1 cellular context compared by ENCODE assay signal in the genomic region with DNA sequence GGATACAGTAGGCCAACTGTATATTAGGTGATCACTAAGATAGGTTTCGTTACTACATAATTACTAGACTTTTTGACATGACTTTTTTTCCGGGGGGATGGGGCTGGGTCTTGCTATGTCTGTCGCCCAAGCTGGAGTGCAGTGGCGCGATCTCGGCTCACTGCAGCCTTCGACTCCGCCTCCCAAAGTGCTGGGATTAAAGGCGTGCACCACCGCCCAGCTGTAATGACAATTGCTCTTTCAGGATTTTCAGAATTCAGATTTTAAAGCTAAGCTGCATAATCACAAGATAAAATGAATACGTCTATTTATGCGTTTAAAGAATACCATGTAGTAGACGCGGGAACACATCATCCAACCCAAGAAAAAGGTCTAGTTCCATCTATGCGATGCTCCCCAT.
TF ChIP-seq lines count a peak whose summit lies in the region.

No MANE protein-coding gene starts in this region.

TF ChIP-seq in WTC11, 78 proteins besides CTCF, POLR2A, EP300 and RAD21 (continued from another document):
- TF ChIP-seq, protein P1, sequence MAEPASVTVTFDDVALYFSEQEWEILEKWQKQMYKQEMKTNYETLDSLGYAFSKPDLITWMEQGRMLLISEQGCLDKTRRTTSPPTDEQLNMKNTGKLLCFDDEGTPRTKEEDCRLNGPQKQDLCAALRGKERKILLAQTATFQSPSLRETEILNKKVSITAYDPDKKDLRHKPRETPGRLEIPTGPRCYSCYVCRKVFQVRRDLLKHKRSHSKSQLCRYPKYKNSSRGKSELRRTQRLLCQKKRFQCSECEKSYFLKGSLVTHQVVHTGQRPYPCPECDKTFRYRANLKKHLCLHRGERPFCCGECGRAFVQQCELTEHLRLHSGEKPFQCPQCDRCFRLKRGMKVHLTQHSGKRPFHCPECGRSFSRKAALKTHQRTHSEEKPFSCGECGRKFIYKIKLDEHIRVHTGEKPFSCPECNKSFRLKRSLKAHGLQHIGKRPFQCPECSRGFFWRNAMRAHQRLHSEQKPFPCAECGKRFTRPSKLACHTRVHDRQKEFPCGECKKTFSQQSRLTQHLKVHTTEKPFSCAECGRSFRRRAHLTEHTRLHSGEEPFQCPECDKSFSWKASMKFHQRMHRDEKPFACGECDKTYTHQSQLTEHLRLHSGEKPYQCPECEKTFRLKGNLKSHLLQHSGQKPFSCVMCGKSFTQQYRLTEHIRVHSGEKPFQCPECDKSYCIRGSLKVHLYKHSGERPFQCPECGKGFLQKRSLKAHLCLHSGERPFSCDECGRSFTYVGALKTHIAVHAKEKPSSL (CRISPR knock-in tag; conservative IDR thresholded peaks at IDR 0.05), result no peak
- TF ChIP-seq, protein P2, sequence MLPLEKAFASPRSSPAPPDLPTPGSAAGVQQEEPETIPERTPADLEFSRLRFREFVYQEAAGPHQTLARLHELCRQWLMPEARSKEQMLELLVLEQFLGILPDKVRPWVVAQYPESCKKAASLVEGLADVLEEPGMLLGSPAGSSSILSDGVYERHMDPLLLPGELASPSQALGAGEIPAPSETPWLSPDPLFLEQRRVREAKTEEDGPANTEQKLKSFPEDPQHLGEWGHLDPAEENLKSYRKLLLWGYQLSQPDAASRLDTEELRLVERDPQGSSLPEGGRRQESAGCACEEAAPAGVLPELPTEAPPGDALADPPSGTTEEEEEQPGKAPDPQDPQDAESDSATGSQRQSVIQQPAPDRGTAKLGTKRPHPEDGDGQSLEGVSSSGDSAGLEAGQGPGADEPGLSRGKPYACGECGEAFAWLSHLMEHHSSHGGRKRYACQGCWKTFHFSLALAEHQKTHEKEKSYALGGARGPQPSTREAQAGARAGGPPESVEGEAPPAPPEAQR (CRISPR knock-in tag; IDR thresholded peaks at IDR 0.05), result no peak
- TF ChIP-seq, protein P3, sequence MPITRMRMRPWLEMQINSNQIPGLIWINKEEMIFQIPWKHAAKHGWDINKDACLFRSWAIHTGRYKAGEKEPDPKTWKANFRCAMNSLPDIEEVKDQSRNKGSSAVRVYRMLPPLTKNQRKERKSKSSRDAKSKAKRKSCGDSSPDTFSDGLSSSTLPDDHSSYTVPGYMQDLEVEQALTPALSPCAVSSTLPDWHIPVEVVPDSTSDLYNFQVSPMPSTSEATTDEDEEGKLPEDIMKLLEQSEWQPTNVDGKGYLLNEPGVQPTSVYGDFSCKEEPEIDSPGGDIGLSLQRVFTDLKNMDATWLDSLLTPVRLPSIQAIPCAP (CRISPR knock-in tag; IDR thresholded peaks at IDR 0.05), result no peak
- TF ChIP-seq, protein P4, sequence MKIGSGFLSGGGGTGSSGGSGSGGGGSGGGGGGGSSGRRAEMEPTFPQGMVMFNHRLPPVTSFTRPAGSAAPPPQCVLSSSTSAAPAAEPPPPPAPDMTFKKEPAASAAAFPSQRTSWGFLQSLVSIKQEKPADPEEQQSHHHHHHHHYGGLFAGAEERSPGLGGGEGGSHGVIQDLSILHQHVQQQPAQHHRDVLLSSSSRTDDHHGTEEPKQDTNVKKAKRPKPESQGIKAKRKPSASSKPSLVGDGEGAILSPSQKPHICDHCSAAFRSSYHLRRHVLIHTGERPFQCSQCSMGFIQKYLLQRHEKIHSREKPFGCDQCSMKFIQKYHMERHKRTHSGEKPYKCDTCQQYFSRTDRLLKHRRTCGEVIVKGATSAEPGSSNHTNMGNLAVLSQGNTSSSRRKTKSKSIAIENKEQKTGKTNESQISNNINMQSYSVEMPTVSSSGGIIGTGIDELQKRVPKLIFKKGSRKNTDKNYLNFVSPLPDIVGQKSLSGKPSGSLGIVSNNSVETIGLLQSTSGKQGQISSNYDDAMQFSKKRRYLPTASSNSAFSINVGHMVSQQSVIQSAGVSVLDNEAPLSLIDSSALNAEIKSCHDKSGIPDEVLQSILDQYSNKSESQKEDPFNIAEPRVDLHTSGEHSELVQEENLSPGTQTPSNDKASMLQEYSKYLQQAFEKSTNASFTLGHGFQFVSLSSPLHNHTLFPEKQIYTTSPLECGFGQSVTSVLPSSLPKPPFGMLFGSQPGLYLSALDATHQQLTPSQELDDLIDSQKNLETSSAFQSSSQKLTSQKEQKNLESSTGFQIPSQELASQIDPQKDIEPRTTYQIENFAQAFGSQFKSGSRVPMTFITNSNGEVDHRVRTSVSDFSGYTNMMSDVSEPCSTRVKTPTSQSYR (CRISPR knock-in tag; IDR thresholded peaks at IDR 0.05), result no peak
- TF ChIP-seq, protein P5, sequence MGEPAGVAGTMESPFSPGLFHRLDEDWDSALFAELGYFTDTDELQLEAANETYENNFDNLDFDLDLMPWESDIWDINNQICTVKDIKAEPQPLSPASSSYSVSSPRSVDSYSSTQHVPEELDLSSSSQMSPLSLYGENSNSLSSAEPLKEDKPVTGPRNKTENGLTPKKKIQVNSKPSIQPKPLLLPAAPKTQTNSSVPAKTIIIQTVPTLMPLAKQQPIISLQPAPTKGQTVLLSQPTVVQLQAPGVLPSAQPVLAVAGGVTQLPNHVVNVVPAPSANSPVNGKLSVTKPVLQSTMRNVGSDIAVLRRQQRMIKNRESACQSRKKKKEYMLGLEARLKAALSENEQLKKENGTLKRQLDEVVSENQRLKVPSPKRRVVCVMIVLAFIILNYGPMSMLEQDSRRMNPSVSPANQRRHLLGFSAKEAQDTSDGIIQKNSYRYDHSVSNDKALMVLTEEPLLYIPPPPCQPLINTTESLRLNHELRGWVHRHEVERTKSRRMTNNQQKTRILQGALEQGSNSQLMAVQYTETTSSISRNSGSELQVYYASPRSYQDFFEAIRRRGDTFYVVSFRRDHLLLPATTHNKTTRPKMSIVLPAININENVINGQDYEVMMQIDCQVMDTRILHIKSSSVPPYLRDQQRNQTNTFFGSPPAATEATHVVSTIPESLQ (CRISPR knock-in tag; IDR thresholded peaks at IDR 0.05), result no peak
- TF ChIP-seq, protein P6, sequence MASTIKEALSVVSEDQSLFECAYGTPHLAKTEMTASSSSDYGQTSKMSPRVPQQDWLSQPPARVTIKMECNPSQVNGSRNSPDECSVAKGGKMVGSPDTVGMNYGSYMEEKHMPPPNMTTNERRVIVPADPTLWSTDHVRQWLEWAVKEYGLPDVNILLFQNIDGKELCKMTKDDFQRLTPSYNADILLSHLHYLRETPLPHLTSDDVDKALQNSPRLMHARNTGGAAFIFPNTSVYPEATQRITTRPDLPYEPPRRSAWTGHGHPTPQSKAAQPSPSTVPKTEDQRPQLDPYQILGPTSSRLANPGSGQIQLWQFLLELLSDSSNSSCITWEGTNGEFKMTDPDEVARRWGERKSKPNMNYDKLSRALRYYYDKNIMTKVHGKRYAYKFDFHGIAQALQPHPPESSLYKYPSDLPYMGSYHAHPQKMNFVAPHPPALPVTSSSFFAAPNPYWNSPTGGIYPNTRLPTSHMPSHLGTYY (CRISPR knock-in tag; IDR thresholded peaks at IDR 0.05), result no peak
